ENCODE assay signal across 1 cellular context in genomic region chr1:50257940-50258339, GRCh38.
TF ChIP-seq lines count a peak whose summit lies in the region.

No MANE protein-coding gene starts in this region.

TF ChIP-seq in GM23338, 12 proteins besides CTCF, POLR2A, EP300 and RAD21:
- TF ChIP-seq REST (IDR thresholded peaks at IDR 0.05; ENCODE audit: unreplicated experiment) (peak; percentile 38), NANOG (IDR thresholded peaks at IDR 0.05; ENCODE audit: borderline replicate concordance) (no peak)
